1 cellular context compared by ENCODE assay signal in genomic region chr17:27657620-27658019, GRCh38.
TF ChIP-seq lines count a peak whose summit lies in the region.

No MANE protein-coding gene starts in this region.

TF ChIP-seq in Ishikawa, 13 proteins besides CTCF, POLR2A, EP300 and RAD21 (continued from another document):
- TF ChIP-seq REST (IDR thresholded peaks at IDR 0.05; ENCODE audit: low read depth) (peak; percentile 92), TEAD4 (IDR thresholded peaks at IDR 0.05) (no peak)
TF ChIP-seq in Ishikawa: peak in this region for 2.
